Comparison of ENCODE assay signal across 26 cellular contexts in genomic region chr7:46653848-46654247, GRCh38.
"Had no signal": no experiment of that assay in that cellular context is flagged by ENCODE, and none has a peak within 500 bp of the region (broad histone marks: within the 10 kb centered on the region; RNA-seq: fewer than 3 reads in every experiment).

No MANE protein-coding gene starts in this region.

- H3K36me3 Mint-ChIP-seq: activated CD4-positive, alpha-beta memory T cell treated with anti-CD3 and anti-CD28 coated beads for 36 hours; activated naive CD8-positive, alpha-beta T cell had no signal

- H3K36me3 ChIP-seq: brain microvascular endothelial cell, cardiac muscle cell, SJSA1 had no signal

- H3K4me1 Mint-ChIP-seq: activated CD4-positive, alpha-beta T cell treated with anti-CD3 and anti-CD28 coated beads, Interleukin-2, amount 10 ng/mL, durations not matched to agents 7 days and 5 days; activated T-helper 17 cell treated with anti-CD3 and anti-CD28 coated beads, Interleukin-2, amount 50 U/mL, for 72 hours had no signal

- H3K27ac Mint-ChIP-seq: activated CD4-positive, alpha-beta memory T cell treated with anti-CD3 and anti-CD28 coated beads for 36 hours; activated CD4-positive, alpha-beta T cell treated with anti-CD3 and anti-CD28 coated beads, Interleukin-2, amount 10 ng/mL, durations not matched to agents 7 days and 5 days; activated naive CD4-positive, alpha-beta T cell treated with anti-CD3 and anti-CD28 coated beads for 36 hours; activated naive CD8-positive, alpha-beta T cell; activated T-helper 17 cell treated with anti-CD3 and anti-CD28 coated beads, Interleukin-2, amount 50 U/mL, for 72 hours; T-helper 1 cell treated with Interleukin-12 subunit alpha and Interleukin-12 subunit beta and Interleukin-4 antibody, amounts not matched to agents 30 μg/mL and 1 μg/mL, for 36 hours; WTC11 had no signal

- H3K4me3 Mint-ChIP-seq: activated CD4-positive, alpha-beta memory T cell treated with anti-CD3 and anti-CD28 coated beads for 36 hours; activated CD4-positive, alpha-beta T cell treated with anti-CD3 and anti-CD28 coated beads, Interleukin-2, amount 10 ng/mL, durations not matched to agents 7 days and 5 days; activated naive CD4-positive, alpha-beta T cell treated with anti-CD3 and anti-CD28 coated beads for 36 hours; activated naive CD8-positive, alpha-beta T cell; activated T-helper 17 cell treated with anti-CD3 and anti-CD28 coated beads, Interleukin-2, amount 50 U/mL, for 72 hours; T-helper 1 cell treated with Interleukin-12 subunit alpha and Interleukin-12 subunit beta and Interleukin-4 antibody, amounts not matched to agents 30 μg/mL and 1 μg/mL, for 36 hours; WTC11 had no signal

- H3K27ac ChIP-seq: brain microvascular endothelial cell, cardiac muscle cell, SJSA1 had no signal

- DNase-seq: activated CD4-positive, alpha-beta memory T cell treated with anti-CD3 and anti-CD28 coated beads for 36 hours; activated CD4-positive, alpha-beta T cell treated with anti-CD3 and anti-CD28 coated beads, Interleukin-2, amount 10 ng/mL, durations not matched to agents 7 days and 5 days; activated CD4-positive, CD25-positive, alpha-beta regulatory T cell treated with anti-CD3 and anti-CD28 coated beads, Interleukin-2, amount 50 U/mL, for 72 hours; activated CD8-positive, alpha-beta memory T cell treated with anti-CD3 and anti-CD28 coated beads for 24 hours; activated gamma-delta T cell; activated naive CD4-positive, alpha-beta T cell treated with anti-CD3 and anti-CD28 coated beads for 36 hours; activated T-cell treated with anti-CD3 and anti-CD28 coated beads, Interleukin-2, amount 50 U/mL, for 48 hours; amygdala; brain microvascular endothelial cell; MM.1S; NCI-H1092; NCI-H1417 treated with DMSO at 0.1 percent for 48 hours; NCI-H1694; NCI-H2029 treated with DMSO at 0.1 percent for 48 hours; NCI-H345; NCI-H510A; NCI-H526 treated with DMSO at 0.1 percent for 48 hours; NCI-H82; SHP77 had no signal

- H3K27me3 Mint-ChIP-seq: activated CD4-positive, alpha-beta memory T cell treated with anti-CD3 and anti-CD28 coated beads for 36 hours; activated CD4-positive, alpha-beta T cell treated with anti-CD3 and anti-CD28 coated beads, Interleukin-2, amount 10 ng/mL, durations not matched to agents 7 days and 5 days; activated naive CD8-positive, alpha-beta T cell; activated T-helper 17 cell treated with anti-CD3 and anti-CD28 coated beads, Interleukin-2, amount 50 U/mL, for 72 hours had no signal

- H3K27me3 ChIP-seq: brain microvascular endothelial cell, cardiac muscle cell, SJSA1 had no signal

- H3K4me3 ChIP-seq: cardiac muscle cell, SJSA1 had no signal

- ATAC-seq: activated T-helper 17 cell treated with anti-CD3 and anti-CD28 coated beads, Interleukin-2, amount 50 U/mL, for 72 hours; PC-3; WTC11 had no signal
